Comparison of ENCODE assay signal across 18 cellular contexts in genomic region chr20:43837856-43838702, GRCh38.
DNase-seq lines count a peak whose midpoint lies in the region; ATAC-seq, FAIRE-seq and TF ChIP-seq lines count a peak whose summit lies in the region.
"Had no signal": no experiment of that assay in that cellular context is flagged by ENCODE, and none has a peak within 500 bp of the region (broad histone marks: within the 10 kb centered on the region; RNA-seq: fewer than 3 reads in every experiment).

No MANE protein-coding gene starts in this region.

- no peak overlapping the region for H3K4me3 ChIP-seq in naive thymus-derived CD4-positive, alpha-beta T cell (ENCODE audit: low read length)
- no peak overlapping the region for H3K4me3 ChIP-seq in pancreas
- H3K4me3 ChIP-seq: BLaER1 treated with 17β-estradiol and CSF1 and Interleukin-3, amounts not matched to agents 10 nM and 100 nM had no signal

- CTCF ChIA-PET in naive thymus-derived CD4-positive, alpha-beta T cell (lab: Charles Lee) = no interaction called here
- CTCF ChIA-PET in activated naive CD4-positive, alpha-beta T cell treated with anti-CD3 and anti-CD28 coated beads, Interleukin-2, amount 10 ng/mL, durations not matched to agents 7 days and 5 days (lab: Charles Lee) = interaction anchor here (5.6 kb wide), 1 partner anchor 87 kb away, joined by 65 read pairs; no protein-coding TSS in a partner anchor

- H3K36me3 ChIP-seq in naive thymus-derived CD4-positive, alpha-beta T cell (ENCODE audit: control insufficient read depth in 2 of 3, insufficient read depth in 3 of 3, low read length in 3 of 3) = no peaks in the 10 kb centered on the region
- no peaks in the 10 kb centered on the region for H3K36me3 ChIP-seq in pancreas
- H3K36me3 ChIP-seq: BLaER1 treated with 17β-estradiol and CSF1 and Interleukin-3, amounts not matched to agents 10 nM and 100 nM had no signal

- POLR2A ChIA-PET in naive thymus-derived CD4-positive, alpha-beta T cell (lab: Charles Lee) = interaction anchor here (0.7 kb wide), 1 partner anchor 108 kb away, joined by 3 read pairs; no protein-coding TSS in a partner anchor

- no peaks in the 10 kb centered on the region for H3K9me3 Mint-ChIP-seq in activated T-cell treated with anti-CD3 and anti-CD28 coated beads, Interleukin-2, amount 50 U/mL, for 24 hours
- H3K9me3 Mint-ChIP-seq in endothelial cell (ENCODE audit: unreplicated experiment) (no peaks in the 10 kb centered on the region), osteocyte (ENCODE audit: unreplicated experiment) (no peaks in the 10 kb centered on the region)
- no peaks in the 10 kb centered on the region for H3K9me3 Mint-ChIP-seq in naive thymus-derived CD4-positive, alpha-beta T cell
- no peaks in the 10 kb centered on the region for H3K9me3 Mint-ChIP-seq in activated naive CD4-positive, alpha-beta T cell treated with anti-CD3 and anti-CD28 coated beads, Interleukin-2, amount 10 ng/mL, durations not matched to agents 7 days and 5 days

- peak overlapping the region; percentile 10 for H3K27ac Mint-ChIP-seq in activated T-cell treated with anti-CD3 and anti-CD28 coated beads, Interleukin-2, amount 50 U/mL, for 24 hours
- H3K27ac Mint-ChIP-seq in endothelial cell (ENCODE audit: unreplicated experiment) (peak overlapping the region; percentile 67), osteocyte (ENCODE audit: unreplicated experiment) (no peak overlapping the region)
- H3K27ac Mint-ChIP-seq in naive thymus-derived CD4-positive, alpha-beta T cell = peak overlapping the region in 2 of 9 donors; percentile 56 to 62
- no peak overlapping the region for H3K27ac Mint-ChIP-seq in activated naive CD4-positive, alpha-beta T cell treated with anti-CD3 and anti-CD28 coated beads, Interleukin-2, amount 10 ng/mL, durations not matched to agents 7 days and 5 days

- peaks cover 17% of the 10 kb centered on the region for H3K27me3 Mint-ChIP-seq in activated T-cell treated with anti-CD3 and anti-CD28 coated beads, Interleukin-2, amount 50 U/mL, for 24 hours
- H3K27me3 Mint-ChIP-seq in endothelial cell (ENCODE audit: unreplicated experiment) (peaks cover 1% of the 10 kb centered on the region), osteocyte (ENCODE audit: unreplicated experiment) (no peaks in the 10 kb centered on the region)
- peaks cover 0 to 16% (median 0%) of the 10 kb centered on the region in 5 donors for H3K27me3 Mint-ChIP-seq in naive thymus-derived CD4-positive, alpha-beta T cell
- peaks cover 3% of the 10 kb centered on the region for H3K27me3 Mint-ChIP-seq in activated naive CD4-positive, alpha-beta T cell treated with anti-CD3 and anti-CD28 coated beads, Interleukin-2, amount 10 ng/mL, durations not matched to agents 7 days and 5 days

- no peaks in the 10 kb centered on the region for H3K27me3 ChIP-seq in naive thymus-derived CD4-positive, alpha-beta T cell (ENCODE audit: control insufficient read depth in 2 of 2, insufficient read depth in 2 of 2, low read length in 2 of 2)
- H3K27me3 ChIP-seq in pancreas = no peaks in the 10 kb centered on the region
- H3K27me3 ChIP-seq: BLaER1 treated with 17β-estradiol and CSF1 and Interleukin-3, amounts not matched to agents 10 nM and 100 nM had no signal

- no peak overlapping the region for H3K4me3 Mint-ChIP-seq in activated T-cell treated with anti-CD3 and anti-CD28 coated beads, Interleukin-2, amount 50 U/mL, for 24 hours
- H3K4me3 Mint-ChIP-seq in endothelial cell (ENCODE audit: unreplicated experiment) (no peak overlapping the region), osteocyte (ENCODE audit: unreplicated experiment) (no peak overlapping the region)
- H3K4me3 Mint-ChIP-seq in naive thymus-derived CD4-positive, alpha-beta T cell = no peak overlapping the region
- no peak overlapping the region for H3K4me3 Mint-ChIP-seq in activated naive CD4-positive, alpha-beta T cell treated with anti-CD3 and anti-CD28 coated beads, Interleukin-2, amount 10 ng/mL, durations not matched to agents 7 days and 5 days

- H3K36me3 Mint-ChIP-seq in activated T-cell treated with anti-CD3 and anti-CD28 coated beads, Interleukin-2, amount 50 U/mL, for 24 hours (ENCODE audit: low read depth) = no peaks in the 10 kb centered on the region
- no peaks in the 10 kb centered on the region for H3K36me3 Mint-ChIP-seq in endothelial cell (ENCODE audit: low read depth, unreplicated experiment)
- H3K36me3 Mint-ChIP-seq in osteocyte (ENCODE audit: unreplicated experiment) = no peaks in the 10 kb centered on the region
- no peaks in the 10 kb centered on the region for H3K36me3 Mint-ChIP-seq in naive thymus-derived CD4-positive, alpha-beta T cell
- no peaks in the 10 kb centered on the region for H3K36me3 Mint-ChIP-seq in activated naive CD4-positive, alpha-beta T cell treated with anti-CD3 and anti-CD28 coated beads, Interleukin-2, amount 10 ng/mL, durations not matched to agents 7 days and 5 days

- H3K4me1 Mint-ChIP-seq in activated T-cell treated with anti-CD3 and anti-CD28 coated beads, Interleukin-2, amount 50 U/mL, for 24 hours (ENCODE audit: low read depth) = peaks cover 34% of the 10 kb centered on the region
- H3K4me1 Mint-ChIP-seq in endothelial cell (ENCODE audit: unreplicated experiment) (no peaks in the 10 kb centered on the region), osteocyte (ENCODE audit: unreplicated experiment) (no peaks in the 10 kb centered on the region)
- peaks cover 0 to 33% (median 7%) of the 10 kb centered on the region in 7 donors for H3K4me1 Mint-ChIP-seq in naive thymus-derived CD4-positive, alpha-beta T cell
- H3K4me1 Mint-ChIP-seq in activated naive CD4-positive, alpha-beta T cell treated with anti-CD3 and anti-CD28 coated beads, Interleukin-2, amount 10 ng/mL, durations not matched to agents 7 days and 5 days = peaks cover 36% of the 10 kb centered on the region

- no peak for TF ChIP-seq CTCF in endothelial cell (IDR thresholded peaks at IDR 0.05; ENCODE audit: unreplicated experiment)
- no peak for TF ChIP-seq CTCF in osteocyte (IDR thresholded peaks at IDR 0.05)
- no peak for TF ChIP-seq CTCF in pancreas (IDR thresholded peaks at IDR 0.05)

- FAIRE-seq in HTR-8/SVneo (lab: Jason Lieb, UNC) = peak; percentile 52
- no peak for FAIRE-seq in pancreas (lab: Jason Lieb, UNC)
- FAIRE-seq: A204.1, G401.6 had no signal

- no peaks in the 10 kb centered on the region for H3K9me3 ChIP-seq in naive thymus-derived CD4-positive, alpha-beta T cell (ENCODE audit: control insufficient read depth in 2 of 3, low read length in 3 of 3)
- no peaks in the 10 kb centered on the region for H3K9me3 ChIP-seq in pancreas
- H3K9me3 ChIP-seq: BLaER1 treated with 17β-estradiol and CSF1 and Interleukin-3, amounts not matched to agents 10 nM and 100 nM had no signal

- no peak for DNase-seq in activated T-cell treated with anti-CD3 and anti-CD28 coated beads, Interleukin-2, amount 50 U/mL, for 24 hours
- no peak for DNase-seq in activated T-cell treated with anti-CD3 and anti-CD28 coated beads, Interleukin-2, amount 50 U/mL, for 48 hours
- DNase-seq in HTR-8/SVneo (ENCODE audit: insufficient read length, low spot score) = no peak
- DNase-seq in endothelial cell (ENCODE audit: low spot score) = no peak
- peak; percentile 72 for DNase-seq in osteocyte (ENCODE audit: extremely low spot score, unreplicated experiment)
- DNase-seq in naive thymus-derived CD4-positive, alpha-beta T cell = no peak
- no peak for DNase-seq in pancreas
- no peak for DNase-seq in activated naive CD4-positive, alpha-beta T cell treated with anti-CD3 and anti-CD28 coated beads, Interleukin-2, amount 10 ng/mL, durations not matched to agents 7 days and 5 days
- DNase-seq: GOT3, NCI-H1436, NCI-H2081, NCI-H510A, NCI-H774, RPMI8226 had no signal

- no peak overlapping the region for H3K27ac ChIP-seq in naive thymus-derived CD4-positive, alpha-beta T cell (ENCODE audit: low read depth, low read length)
- no peak overlapping the region for H3K27ac ChIP-seq in pancreas
- H3K27ac ChIP-seq: BLaER1 treated with 17β-estradiol and CSF1 and Interleukin-3, amounts not matched to agents 10 nM and 100 nM; KMS-11 had no signal

- H3K4me1 ChIP-seq in naive thymus-derived CD4-positive, alpha-beta T cell (ENCODE audit: control insufficient read depth in 2 of 2, insufficient read depth in 2 of 2, low read length in 2 of 2) = peaks cover 0 to 11% of the 10 kb centered on the region in 2 donors
- no peaks in the 10 kb centered on the region for H3K4me1 ChIP-seq in pancreas

- no peak for ATAC-seq in naive thymus-derived CD4-positive, alpha-beta T cell
- no peak for ATAC-seq in pancreas

- intact Hi-C loops in naive thymus-derived CD4-positive, alpha-beta T cell (cut with micrococcal nuclease) = no loop called here
- intact Hi-C loops in pancreas (cut with DNase I) = no loop called here

- 67 to 74% methylated on average over 14 of the region's 14 CpGs for WGBS in pancreas, 2 donors

Comparison
In these comparisons a context has a peak if more than half of its experiments do, and no peak if none do; other contexts are left out.
1. H3K27ac Mint-ChIP-seq: peak in activated T-cell treated with anti-CD3 and anti-CD28 coated beads, Interleukin-2, amount 50 U/mL, for 24 hours (single experiment) and endothelial cell (single experiment); none in osteocyte (single experiment) and activated naive CD4-positive, alpha-beta T cell treated with anti-CD3 and anti-CD28 coated beads, Interleukin-2, amount 10 ng/mL, durations not matched to agents 7 days and 5 days (single experiment).